In the genomic region with DNA sequence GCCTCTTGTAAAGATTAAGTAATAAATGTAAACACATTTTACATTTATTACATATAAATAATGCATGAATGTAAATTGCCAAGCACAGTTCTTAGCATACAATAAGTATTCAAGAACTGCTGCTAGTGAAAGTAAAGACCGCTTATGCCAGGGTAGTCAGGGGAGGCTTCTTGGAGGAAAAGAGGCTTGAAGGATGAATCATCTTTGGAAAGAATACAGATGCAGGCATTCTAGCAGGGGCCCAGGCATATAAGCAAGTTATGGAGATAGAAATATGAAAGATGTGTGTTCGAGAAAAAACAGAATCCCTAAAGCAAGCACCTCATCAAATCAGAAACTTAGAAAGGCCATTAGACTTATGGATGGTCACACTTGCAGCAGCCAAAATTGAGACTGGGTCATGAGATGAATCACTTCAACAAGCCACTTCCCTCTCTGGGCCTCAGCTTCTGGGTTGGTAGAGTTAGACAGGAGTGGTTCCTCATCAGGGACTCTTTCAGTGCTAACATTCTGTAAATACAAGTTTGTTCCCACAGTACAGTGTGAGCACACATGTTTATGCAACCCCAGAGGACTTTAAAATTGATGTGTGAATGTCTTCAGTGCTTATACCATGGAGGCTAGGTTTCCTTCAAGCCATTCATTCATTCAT, we compare ENCODE assay signal across 9 cellular contexts.
DNase-seq lines count a peak whose midpoint lies in the region; ATAC-seq and TF ChIP-seq lines count a peak whose summit lies in the region.
"Had no signal": no experiment of that assay in that cellular context is flagged by ENCODE, and none has a peak within 500 bp of the region (broad histone marks: within the 10 kb centered on the region; RNA-seq: fewer than 3 reads in every experiment).

No MANE protein-coding gene starts in this region.

- peaks cover 0 to 40% (median 13%) of the 10 kb centered on the region in 10 experiments; a peak in 12 of 20 replicates for H3K4me1 ChIP-seq in BLaER1 treated with 17β-estradiol and CSF1 and Interleukin-3, amounts not matched to agents 10 nM and 100 nM

- peak; percentile 46 for ATAC-seq in GM21367 (IDR thresholded peaks at IDR 0.05; ENCODE audit: unreplicated experiment)
- ATAC-seq in HG03457 (IDR thresholded peaks at IDR 0.05; ENCODE audit: unreplicated experiment): peak; percentile 54

- no peak overlapping the region for H3K4me3 Mint-ChIP-seq in chondrocyte (ENCODE audit: unreplicated experiment)
- H3K4me3 Mint-ChIP-seq: activated naive CD4-positive, alpha-beta T cell treated with anti-CD3 and anti-CD28 coated beads, Interleukin-2, amount 10 ng/mL, durations not matched to agents 7 days and 5 days had no signal

- DNase-seq in chondrocyte (ENCODE audit: low spot score) (no peak), anterior cingulate cortex (lab: John Stamatoyannopoulos, UW) (no peak), posterior vena cava (ENCODE audit: low spot score) (no peak), hypothalamus (lab: John Stamatoyannopoulos, UW) (no peak), SW480 (ENCODE audit: low spot score) (no peak)
- DNase-seq: activated naive CD4-positive, alpha-beta T cell treated with anti-CD3 and anti-CD28 coated beads, Interleukin-2, amount 10 ng/mL, durations not matched to agents 7 days and 5 days had no signal

- H3K36me3 ChIP-seq in BLaER1 treated with 17β-estradiol and CSF1 and Interleukin-3, amounts not matched to agents 10 nM and 100 nM: no peaks in the 10 kb centered on the region

- peaks cover 0 to 4% (median 0%) of the 10 kb centered on the region in 11 experiments; a peak in 3 of 22 replicates for H3K9me3 ChIP-seq in BLaER1 treated with 17β-estradiol and CSF1 and Interleukin-3, amounts not matched to agents 10 nM and 100 nM (replicated peaks in 1 of 11)

- no peak overlapping the region for H3K9ac ChIP-seq in BLaER1 treated with 17β-estradiol and CSF1 and Interleukin-3, amounts not matched to agents 10 nM and 100 nM

- no peaks in the 10 kb centered on the region for H3K9me3 Mint-ChIP-seq in chondrocyte (ENCODE audit: low read depth)
- H3K9me3 Mint-ChIP-seq: activated naive CD4-positive, alpha-beta T cell treated with anti-CD3 and anti-CD28 coated beads, Interleukin-2, amount 10 ng/mL, durations not matched to agents 7 days and 5 days had no signal

- peak overlapping the region in 6 of 11 experiments; percentile 4 to 41 (median 16); a peak in 8 of 22 replicates for H3K4me2 ChIP-seq in BLaER1 treated with 17β-estradiol and CSF1 and Interleukin-3, amounts not matched to agents 10 nM and 100 nM

- peaks cover 53% of the 10 kb centered on the region for H3K4me1 Mint-ChIP-seq in chondrocyte (ENCODE audit: low read depth)
- H3K4me1 Mint-ChIP-seq: activated naive CD4-positive, alpha-beta T cell treated with anti-CD3 and anti-CD28 coated beads, Interleukin-2, amount 10 ng/mL, durations not matched to agents 7 days and 5 days had no signal

- no peaks in the 10 kb centered on the region for H3K36me3 Mint-ChIP-seq in chondrocyte (ENCODE audit: low read depth)
- H3K36me3 Mint-ChIP-seq: activated naive CD4-positive, alpha-beta T cell treated with anti-CD3 and anti-CD28 coated beads, Interleukin-2, amount 10 ng/mL, durations not matched to agents 7 days and 5 days had no signal

- H3K27me3 Mint-ChIP-seq in chondrocyte (ENCODE audit: low read depth): no peaks in the 10 kb centered on the region
- H3K27me3 Mint-ChIP-seq: activated naive CD4-positive, alpha-beta T cell treated with anti-CD3 and anti-CD28 coated beads, Interleukin-2, amount 10 ng/mL, durations not matched to agents 7 days and 5 days had no signal

- no peak overlapping the region for H3K4me3 ChIP-seq in BLaER1 treated with 17β-estradiol and CSF1 and Interleukin-3, amounts not matched to agents 10 nM and 100 nM

- TF ChIP-seq CTCF in chondrocyte (IDR thresholded peaks at IDR 0.05): no peak

- H4K20me1 ChIP-seq in BLaER1 treated with 17β-estradiol and CSF1 and Interleukin-3, amounts not matched to agents 10 nM and 100 nM: no peaks in the 10 kb centered on the region

- intact Hi-C loops in posterior vena cava (cut with DNase I): loop anchor here (10.0 kb wide), 2 partner anchors 81 to 441 kb away; partner anchors contain the start of gene ROR1 (in 1 of the 2)

- peak overlapping the region; percentile 80 for H3K27ac Mint-ChIP-seq in chondrocyte (ENCODE audit: unreplicated experiment)
- H3K27ac Mint-ChIP-seq: activated naive CD4-positive, alpha-beta T cell treated with anti-CD3 and anti-CD28 coated beads, Interleukin-2, amount 10 ng/mL, durations not matched to agents 7 days and 5 days had no signal

- no peaks in the 10 kb centered on the region for H3K27me3 ChIP-seq in BLaER1 treated with 17β-estradiol and CSF1 and Interleukin-3, amounts not matched to agents 10 nM and 100 nM

- no peak overlapping the region for H3K27ac ChIP-seq in BLaER1 treated with 17β-estradiol and CSF1 and Interleukin-3, amounts not matched to agents 10 nM and 100 nM
